ENCODE assay signal across 8 cellular contexts in genomic region chr19:14005381-14006084, GRCh38. TPM values are rescaled to one million over a fixed set of nuclear protein-coding genes. Genes with fewer than 3 reads are reported as not detected.
DNase-seq lines count a peak whose midpoint lies in the region; ATAC-seq, FAIRE-seq and TF ChIP-seq lines count a peak whose summit lies in the region.

No MANE protein-coding gene starts in this region.

- intact Hi-C loops in MCF 10A (cut with micrococcal nuclease), result loop anchor here (2.0 kb wide), 1 partner anchor 75 kb away; no protein-coding TSS in a partner anchor

- FAIRE-seq in H54 (lab: Jason Lieb, UNC), result no peak

- CTCF ChIA-PET in MCF 10A (lab: Yijun Ruan, JAX), result interaction anchor here (0.6 to 1.1 kb wide), 2 partner anchors 37 to 104 kb away, joined by 3 read pairs; no protein-coding TSS in a partner anchor

- H3K4me1 Mint-ChIP-seq in MCF 10A (ENCODE audit: insufficient read depth, unreplicated experiment) (peaks cover 4% of the 10 kb centered on the region), immature natural killer cell (peaks cover 39 to 42% of the 10 kb centered on the region in 2 donors)

- no peak for TF ChIP-seq POLR2A in H54 (IDR thresholded peaks at IDR 0.05; ENCODE audit: low read depth, low read length)

- H3K9me3 Mint-ChIP-seq in MCF 10A (ENCODE audit: unreplicated experiment), result no peaks in the 10 kb centered on the region
- no peaks in the 10 kb centered on the region for H3K9me3 Mint-ChIP-seq in immature natural killer cell

- H3K27ac ChIP-seq in VCaP (peak overlapping the region; percentile 90), skin epidermis (peak overlapping the region; percentile 92 to 100 (median 99))

- peak; percentile 35 for ATAC-seq in HG02763 (IDR thresholded peaks at IDR 0.05; ENCODE audit: unreplicated experiment)

- H3K4me3 ChIP-seq in skin epidermis, result peak overlapping the region; percentile 62 to 93 (median 79)

- H3K27me3 Mint-ChIP-seq in MCF 10A (ENCODE audit: insufficient read depth, unreplicated experiment) (no peaks in the 10 kb centered on the region), immature natural killer cell (ENCODE audit: low read depth in 3 of 3) (peaks cover 19 to 39% (median 27%) of the 10 kb centered on the region in 3 donors)

- TF ChIP-seq CTCF in VCaP (conservative IDR thresholded peaks at IDR 0.05) (no peak), MCF 10A (IDR thresholded peaks at IDR 0.05; ENCODE audit: unreplicated experiment) (no peak)

- H3K27ac Mint-ChIP-seq in MCF 10A (ENCODE audit: low read depth, unreplicated experiment) (peak overlapping the region; percentile 100), immature natural killer cell (peak overlapping the region; percentile 93 to 100 (median 98))

- peaks cover 19% of the 10 kb centered on the region for H3K36me3 Mint-ChIP-seq in MCF 10A (ENCODE audit: insufficient read depth, unreplicated experiment)
- no peaks in the 10 kb centered on the region for H3K36me3 Mint-ChIP-seq in immature natural killer cell

- peak; percentile 66 for DNase-seq in GM04504 (ENCODE audit: low read depth)
- peak; percentile 83 for DNase-seq in NCI-H2171 (lab: John Stamatoyannopoulos, UW)
- DNase-seq in MCF 10A (ENCODE audit: unreplicated experiment), result peak; percentile 83
- DNase-seq in immature natural killer cell, result peak; percentile 90 to 92 (median 92)
- DNase-seq in H54 (ENCODE audit: insufficient read length, low spot score), result no peak

- POLR2A ChIA-PET in MCF 10A (lab: Yijun Ruan, JAX), result interaction anchor here (0.7 to 2.3 kb wide), 10 partner anchors 15 to 241 kb away, joined by 3 to 12 read pairs (median 4); partner anchors contain the start of genes DCAF15, IL27RA and MRI1

- TSS peak; percentile 40 for BruUV-seq in MCF 10A (replicated peaks; lab: Mats Ljungman, UMichigan)

- peak overlapping the region; percentile 90 for H3K4me3 Mint-ChIP-seq in MCF 10A (ENCODE audit: unreplicated experiment)
- peak overlapping the region; percentile 78 to 98 (median 96) for H3K4me3 Mint-ChIP-seq in immature natural killer cell

RNA-seq across cellular contexts. Expression of gene RFX1, which starts 0.6 kb away (rescaled TPM):
- 16.8 and 17.7 TPM in 2 replicates for total RNA-seq in MCF 10A (2022)
- 1 to 10 TPM in 1 of 3 donors, under 1 TPM in 2; 0.21 to 1.5 (median 0.66) TPM for polyA plus RNA-seq in immature natural killer cell

RNA-seq across cellular contexts. Expression of gene RLN3, which starts 22.4 kb away (rescaled TPM):
- not detected in 2 replicates for total RNA-seq in MCF 10A (2022)
- polyA plus RNA-seq in immature natural killer cell, result not detected

RNA-seq across cellular contexts. Expression of gene IL27RA, which starts 26.0 kb away (rescaled TPM):
- 1.7 and 2.7 TPM in 2 replicates for total RNA-seq in MCF 10A (2022)
- 10 to 100 TPM; 58.6 to 86.4 (median 69.9) TPM for polyA plus RNA-seq in immature natural killer cell

RNA-seq across cellular contexts. Expression of gene DCAF15, which starts 53.2 kb away (rescaled TPM):
- 17.6 and 19.3 TPM in 2 replicates for total RNA-seq in MCF 10A (2022)
- 1 to 10 TPM; 2.4 to 9.4 (median 4.2) TPM for polyA plus RNA-seq in immature natural killer cell

RNA-seq across cellular contexts. Expression of gene PALM3, which starts 56.3 kb away (rescaled TPM):
- not detected in 2 replicates for total RNA-seq in MCF 10A (2022)
- polyA plus RNA-seq in immature natural killer cell, result not detected
